In the genomic region with DNA sequence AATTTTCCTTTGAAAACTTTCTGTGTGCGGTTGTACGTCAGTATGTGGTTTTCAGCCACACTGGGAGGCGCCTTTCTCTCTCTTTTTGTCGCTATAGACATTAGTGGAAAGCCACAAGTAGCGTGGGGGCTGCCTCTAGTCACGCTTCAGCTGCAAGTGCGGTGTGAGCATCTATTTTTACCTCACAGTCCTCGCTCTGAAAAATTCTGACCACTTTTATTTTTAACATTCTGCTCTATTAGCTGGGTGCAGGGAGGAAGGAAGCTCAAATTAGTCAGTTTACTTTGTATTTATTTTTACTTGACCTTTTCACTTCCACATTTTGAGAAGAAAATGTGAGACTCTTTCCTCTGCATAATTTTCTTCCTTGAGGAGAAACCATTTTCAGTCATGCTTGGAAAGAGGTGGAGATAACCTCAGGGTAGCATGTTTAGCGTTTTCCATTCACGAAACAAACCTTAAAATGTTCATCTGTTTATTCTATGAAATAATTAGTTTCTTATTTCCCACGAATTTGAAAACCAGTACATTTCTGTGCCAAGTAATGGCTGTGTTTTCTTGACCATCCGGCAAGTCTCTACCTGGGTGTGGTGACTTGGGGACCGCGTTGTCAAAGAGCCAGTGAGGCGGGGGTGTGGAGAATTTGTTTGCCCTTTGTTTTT, we compare ENCODE assay signal across 1 cellular context.
A peak's percentile ranks its signal among the peaks of the same experiment; 100 is the strongest.
TF ChIP-seq lines count a peak whose summit lies in the region.

No MANE protein-coding gene starts in this region.

TF ChIP-seq in GM12878, 131 proteins besides CTCF, POLR2A, EP300 and RAD21 (continued from another document and continues in another):
- TF ChIP-seq, protein P1, sequence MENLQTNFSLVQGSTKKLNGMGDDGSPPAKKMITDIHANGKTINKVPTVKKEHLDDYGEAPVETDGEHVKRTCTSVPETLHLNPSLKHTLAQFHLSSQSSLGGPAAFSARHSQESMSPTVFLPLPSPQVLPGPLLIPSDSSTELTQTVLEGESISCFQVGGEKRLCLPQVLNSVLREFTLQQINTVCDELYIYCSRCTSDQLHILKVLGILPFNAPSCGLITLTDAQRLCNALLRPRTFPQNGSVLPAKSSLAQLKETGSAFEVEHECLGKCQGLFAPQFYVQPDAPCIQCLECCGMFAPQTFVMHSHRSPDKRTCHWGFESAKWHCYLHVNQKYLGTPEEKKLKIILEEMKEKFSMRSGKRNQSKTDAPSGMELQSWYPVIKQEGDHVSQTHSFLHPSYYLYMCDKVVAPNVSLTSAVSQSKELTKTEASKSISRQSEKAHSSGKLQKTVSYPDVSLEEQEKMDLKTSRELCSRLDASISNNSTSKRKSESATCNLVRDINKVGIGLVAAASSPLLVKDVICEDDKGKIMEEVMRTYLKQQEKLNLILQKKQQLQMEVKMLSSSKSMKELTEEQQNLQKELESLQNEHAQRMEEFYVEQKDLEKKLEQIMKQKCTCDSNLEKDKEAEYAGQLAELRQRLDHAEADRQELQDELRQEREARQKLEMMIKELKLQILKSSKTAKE (IDR thresholded peaks at IDR 0.05; ENCODE audit: low read depth, poor library complexity, severe bottlenecking), result peak; percentile 99
- TF ChIP-seq STAT3 (IDR thresholded peaks at IDR 0.05; ENCODE audit: low read depth, low read length), result peak; percentile 98
- TF ChIP-seq KAT2A (conservative IDR thresholded peaks at IDR 0.05; ENCODE audit: control insufficient read depth, low read depth, low read length), result no peak
- peak; percentile 52; the same call in 1 of the 2 replicates for TF ChIP-seq BACH1 (IDR thresholded peaks at IDR 0.05; ENCODE audit: borderline replicate concordance)
- peak; percentile 76; the same call in 1 of the 2 replicates for TF ChIP-seq GATAD2B (conservative IDR thresholded peaks at IDR 0.05; ENCODE audit: low read depth)
- TF ChIP-seq IKZF1 (conservative IDR thresholded peaks at IDR 0.05), result peak; percentile 99
- peak; percentile 99 for TF ChIP-seq MEF2A (IDR thresholded peaks at IDR 0.05; ENCODE audit: insufficient read depth, low read depth, low read length)
- no peak for TF ChIP-seq SIX5 (IDR thresholded peaks at IDR 0.05; ENCODE audit: low read depth, low read length, severe bottlenecking)
- TF ChIP-seq, protein P2, sequence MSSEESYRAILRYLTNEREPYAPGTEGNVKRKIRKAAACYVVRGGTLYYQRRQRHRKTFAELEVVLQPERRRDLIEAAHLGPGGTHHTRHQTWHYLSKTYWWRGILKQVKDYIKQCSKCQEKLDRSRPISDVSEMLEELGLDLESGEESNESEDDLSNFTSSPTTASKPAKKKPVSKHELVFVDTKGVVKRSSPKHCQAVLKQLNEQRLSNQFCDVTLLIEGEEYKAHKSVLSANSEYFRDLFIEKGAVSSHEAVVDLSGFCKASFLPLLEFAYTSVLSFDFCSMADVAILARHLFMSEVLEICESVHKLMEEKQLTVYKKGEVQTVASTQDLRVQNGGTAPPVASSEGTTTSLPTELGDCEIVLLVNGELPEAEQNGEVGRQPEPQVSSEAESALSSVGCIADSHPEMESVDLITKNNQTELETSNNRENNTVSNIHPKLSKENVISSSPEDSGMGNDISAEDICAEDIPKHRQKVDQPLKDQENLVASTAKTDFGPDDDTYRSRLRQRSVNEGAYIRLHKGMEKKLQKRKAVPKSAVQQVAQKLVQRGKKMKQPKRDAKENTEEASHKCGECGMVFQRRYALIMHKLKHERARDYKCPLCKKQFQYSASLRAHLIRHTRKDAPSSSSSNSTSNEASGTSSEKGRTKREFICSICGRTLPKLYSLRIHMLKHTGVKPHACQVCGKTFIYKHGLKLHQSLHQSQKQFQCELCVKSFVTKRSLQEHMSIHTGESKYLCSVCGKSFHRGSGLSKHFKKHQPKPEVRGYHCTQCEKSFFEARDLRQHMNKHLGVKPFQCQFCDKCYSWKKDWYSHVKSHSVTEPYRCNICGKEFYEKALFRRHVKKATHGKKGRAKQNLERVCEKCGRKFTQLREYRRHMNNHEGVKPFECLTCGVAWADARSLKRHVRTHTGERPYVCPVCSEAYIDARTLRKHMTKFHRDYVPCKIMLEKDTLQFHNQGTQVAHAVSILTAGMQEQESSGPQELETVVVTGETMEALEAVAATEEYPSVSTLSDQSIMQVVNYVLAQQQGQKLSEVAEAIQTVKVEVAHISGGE (CRISPR knock-in tag; IDR thresholded peaks at IDR 0.05), result no peak
- TF ChIP-seq, protein P3, sequence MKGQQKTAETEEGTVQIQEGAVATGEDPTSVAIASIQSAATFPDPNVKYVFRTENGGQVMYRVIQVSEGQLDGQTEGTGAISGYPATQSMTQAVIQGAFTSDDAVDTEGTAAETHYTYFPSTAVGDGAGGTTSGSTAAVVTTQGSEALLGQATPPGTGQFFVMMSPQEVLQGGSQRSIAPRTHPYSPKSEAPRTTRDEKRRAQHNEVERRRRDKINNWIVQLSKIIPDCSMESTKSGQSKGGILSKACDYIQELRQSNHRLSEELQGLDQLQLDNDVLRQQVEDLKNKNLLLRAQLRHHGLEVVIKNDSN (IDR thresholded peaks at IDR 0.05; ENCODE audit: borderline replicate concordance, extremely low read length, insufficient read depth, low read depth, low read length), result no peak
- peak in 1 of 2 experiments; percentile 86; a peak in 2 of 3 replicates for TF ChIP-seq EGR1 (IDR thresholded peaks at IDR 0.05; ENCODE audit: borderline replicate concordance in 1 of 2, low read depth in 2 of 2, low read length in 2 of 2)
- peak in 1 of 2 experiments; percentile 95; a peak in 2 of 4 replicates for TF ChIP-seq ETV6 (conservative IDR thresholded peaks at IDR 0.05 in 1 of 2, IDR thresholded peaks at IDR 0.05 in 1 of 2; ENCODE audit: borderline replicate concordance in 1 of 2, low read depth in 1 of 2)
- peak; percentile 91 for TF ChIP-seq ATF7 (IDR thresholded peaks at IDR 0.05; ENCODE audit: low read depth)
- TF ChIP-seq, protein P4, sequence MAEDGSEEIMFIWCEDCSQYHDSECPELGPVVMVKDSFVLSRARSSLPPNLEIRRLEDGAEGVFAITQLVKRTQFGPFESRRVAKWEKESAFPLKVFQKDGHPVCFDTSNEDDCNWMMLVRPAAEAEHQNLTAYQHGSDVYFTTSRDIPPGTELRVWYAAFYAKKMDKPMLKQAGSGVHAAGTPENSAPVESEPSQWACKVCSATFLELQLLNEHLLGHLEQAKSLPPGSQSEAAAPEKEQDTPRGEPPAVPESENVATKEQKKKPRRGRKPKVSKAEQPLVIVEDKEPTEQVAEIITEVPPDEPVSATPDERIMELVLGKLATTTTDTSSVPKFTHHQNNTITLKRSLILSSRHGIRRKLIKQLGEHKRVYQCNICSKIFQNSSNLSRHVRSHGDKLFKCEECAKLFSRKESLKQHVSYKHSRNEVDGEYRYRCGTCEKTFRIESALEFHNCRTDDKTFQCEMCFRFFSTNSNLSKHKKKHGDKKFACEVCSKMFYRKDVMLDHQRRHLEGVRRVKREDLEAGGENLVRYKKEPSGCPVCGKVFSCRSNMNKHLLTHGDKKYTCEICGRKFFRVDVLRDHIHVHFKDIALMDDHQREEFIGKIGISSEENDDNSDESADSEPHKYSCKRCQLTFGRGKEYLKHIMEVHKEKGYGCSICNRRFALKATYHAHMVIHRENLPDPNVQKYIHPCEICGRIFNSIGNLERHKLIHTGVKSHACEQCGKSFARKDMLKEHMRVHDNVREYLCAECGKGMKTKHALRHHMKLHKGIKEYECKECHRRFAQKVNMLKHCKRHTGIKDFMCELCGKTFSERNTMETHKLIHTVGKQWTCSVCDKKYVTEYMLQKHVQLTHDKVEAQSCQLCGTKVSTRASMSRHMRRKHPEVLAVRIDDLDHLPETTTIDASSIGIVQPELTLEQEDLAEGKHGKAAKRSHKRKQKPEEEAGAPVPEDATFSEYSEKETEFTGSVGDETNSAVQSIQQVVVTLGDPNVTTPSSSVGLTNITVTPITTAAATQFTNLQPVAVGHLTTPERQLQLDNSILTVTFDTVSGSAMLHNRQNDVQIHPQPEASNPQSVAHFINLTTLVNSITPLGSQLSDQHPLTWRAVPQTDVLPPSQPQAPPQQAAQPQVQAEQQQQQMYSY (CRISPR knock-in tag; IDR thresholded peaks at IDR 0.05), result no peak
- no peak for TF ChIP-seq HDGF (IDR thresholded peaks at IDR 0.05)
- TF ChIP-seq, protein P5, sequence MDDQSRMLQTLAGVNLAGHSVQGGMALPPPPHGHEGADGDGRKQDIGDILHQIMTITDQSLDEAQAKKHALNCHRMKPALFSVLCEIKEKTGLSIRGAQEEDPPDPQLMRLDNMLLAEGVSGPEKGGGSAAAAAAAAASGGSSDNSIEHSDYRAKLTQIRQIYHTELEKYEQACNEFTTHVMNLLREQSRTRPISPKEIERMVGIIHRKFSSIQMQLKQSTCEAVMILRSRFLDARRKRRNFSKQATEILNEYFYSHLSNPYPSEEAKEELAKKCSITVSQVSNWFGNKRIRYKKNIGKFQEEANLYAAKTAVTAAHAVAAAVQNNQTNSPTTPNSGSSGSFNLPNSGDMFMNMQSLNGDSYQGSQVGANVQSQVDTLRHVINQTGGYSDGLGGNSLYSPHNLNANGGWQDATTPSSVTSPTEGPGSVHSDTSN (IDR thresholded peaks at IDR 0.05; ENCODE audit: insufficient replicate concordance, low read depth, low read length), result no peak
- TF ChIP-seq SREBF1 (IDR thresholded peaks at IDR 0.05; ENCODE audit: low read length), result no peak; the same call in none of the 2 replicates
- TF ChIP-seq CBFB (IDR thresholded peaks at IDR 0.05; ENCODE audit: low read depth), result peak; percentile 99
- TF ChIP-seq YY1 (IDR thresholded peaks at IDR 0.05; ENCODE audit: low read depth, low read length), result 0 out of 2 replicates have a peak, but pooled peaks have one; percentile 36
- peak; percentile 97 for TF ChIP-seq NR2F1 (conservative IDR thresholded peaks at IDR 0.05)
- TF ChIP-seq JUNB (IDR thresholded peaks at IDR 0.05), result peak; percentile 50
- TF ChIP-seq TCF7 (IDR thresholded peaks at IDR 0.05; ENCODE audit: borderline replicate concordance), result peak; percentile 70
- no peak; the same call in none of the 2 replicates for TF ChIP-seq ZNF217 (IDR thresholded peaks at IDR 0.05)
- no peak for TF ChIP-seq FOS (IDR thresholded peaks at IDR 0.05; ENCODE audit: borderline replicate concordance, extremely low read depth, insufficient read length)
- TF ChIP-seq EZH2 (IDR thresholded peaks at IDR 0.05; ENCODE audit: borderline replicate concordance, control insufficient read depth, low read depth, low read length), result peak; percentile 43; the same call in 1 of the 2 replicates
- TF ChIP-seq, protein P6, sequence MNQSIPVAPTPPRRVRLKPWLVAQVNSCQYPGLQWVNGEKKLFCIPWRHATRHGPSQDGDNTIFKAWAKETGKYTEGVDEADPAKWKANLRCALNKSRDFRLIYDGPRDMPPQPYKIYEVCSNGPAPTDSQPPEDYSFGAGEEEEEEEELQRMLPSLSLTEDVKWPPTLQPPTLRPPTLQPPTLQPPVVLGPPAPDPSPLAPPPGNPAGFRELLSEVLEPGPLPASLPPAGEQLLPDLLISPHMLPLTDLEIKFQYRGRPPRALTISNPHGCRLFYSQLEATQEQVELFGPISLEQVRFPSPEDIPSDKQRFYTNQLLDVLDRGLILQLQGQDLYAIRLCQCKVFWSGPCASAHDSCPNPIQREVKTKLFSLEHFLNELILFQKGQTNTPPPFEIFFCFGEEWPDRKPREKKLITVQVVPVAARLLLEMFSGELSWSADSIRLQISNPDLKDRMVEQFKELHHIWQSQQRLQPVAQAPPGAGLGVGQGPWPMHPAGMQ (IDR thresholded peaks at IDR 0.05; ENCODE audit: borderline replicate concordance), result peak; percentile 79; the same call in 1 of the 2 replicates
- peak; percentile 93 for TF ChIP-seq CREM (IDR thresholded peaks at IDR 0.05; ENCODE audit: low read depth)
- TF ChIP-seq, protein P7, sequence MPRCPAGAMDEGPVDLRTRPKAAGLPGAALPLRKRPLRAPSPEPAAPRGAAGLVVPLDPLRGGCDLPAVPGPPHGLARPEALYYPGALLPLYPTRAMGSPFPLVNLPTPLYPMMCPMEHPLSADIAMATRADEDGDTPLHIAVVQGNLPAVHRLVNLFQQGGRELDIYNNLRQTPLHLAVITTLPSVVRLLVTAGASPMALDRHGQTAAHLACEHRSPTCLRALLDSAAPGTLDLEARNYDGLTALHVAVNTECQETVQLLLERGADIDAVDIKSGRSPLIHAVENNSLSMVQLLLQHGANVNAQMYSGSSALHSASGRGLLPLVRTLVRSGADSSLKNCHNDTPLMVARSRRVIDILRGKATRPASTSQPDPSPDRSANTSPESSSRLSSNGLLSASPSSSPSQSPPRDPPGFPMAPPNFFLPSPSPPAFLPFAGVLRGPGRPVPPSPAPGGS (IDR thresholded peaks at IDR 0.05; ENCODE audit: borderline replicate concordance, insufficient read depth, low read depth, low read length, poor library complexity, severe bottlenecking), result peak; percentile 46
- peak; percentile 81 for TF ChIP-seq MXI1 (IDR thresholded peaks at IDR 0.05; ENCODE audit: low read depth, low read length)
- TF ChIP-seq CREB1 (IDR thresholded peaks at IDR 0.05; ENCODE audit: low read depth), result peak; percentile 83
- no peak for TF ChIP-seq STAT1 (conservative IDR thresholded peaks at IDR 0.05)
- TF ChIP-seq CBX5 (IDR thresholded peaks at IDR 0.05; ENCODE audit: low read depth), result peak; percentile 87
- no peak for TF ChIP-seq ZZZ3 (IDR thresholded peaks at IDR 0.05; ENCODE audit: control insufficient read depth, insufficient read length, low read depth)
- TF ChIP-seq ZSCAN29 (IDR thresholded peaks at IDR 0.05), result peak; percentile 89
- TF ChIP-seq PML (IDR thresholded peaks at IDR 0.05; ENCODE audit: low read length), result peak; percentile 87
- TF ChIP-seq ASH2L (IDR thresholded peaks at IDR 0.05; ENCODE audit: borderline replicate concordance, low read depth), result no peak
- peak; percentile 100 for TF ChIP-seq NFIC (IDR thresholded peaks at IDR 0.05; ENCODE audit: low read depth, low read length)
- peak; percentile 88 for TF ChIP-seq SPI1 (IDR thresholded peaks at IDR 0.05; ENCODE audit: borderline replicate concordance, insufficient read depth, low read depth, low read length)
- TF ChIP-seq POLR2AphosphoS5 (IDR thresholded peaks at IDR 0.05; ENCODE audit: low read length), result no peak
- TF ChIP-seq, protein P8, sequence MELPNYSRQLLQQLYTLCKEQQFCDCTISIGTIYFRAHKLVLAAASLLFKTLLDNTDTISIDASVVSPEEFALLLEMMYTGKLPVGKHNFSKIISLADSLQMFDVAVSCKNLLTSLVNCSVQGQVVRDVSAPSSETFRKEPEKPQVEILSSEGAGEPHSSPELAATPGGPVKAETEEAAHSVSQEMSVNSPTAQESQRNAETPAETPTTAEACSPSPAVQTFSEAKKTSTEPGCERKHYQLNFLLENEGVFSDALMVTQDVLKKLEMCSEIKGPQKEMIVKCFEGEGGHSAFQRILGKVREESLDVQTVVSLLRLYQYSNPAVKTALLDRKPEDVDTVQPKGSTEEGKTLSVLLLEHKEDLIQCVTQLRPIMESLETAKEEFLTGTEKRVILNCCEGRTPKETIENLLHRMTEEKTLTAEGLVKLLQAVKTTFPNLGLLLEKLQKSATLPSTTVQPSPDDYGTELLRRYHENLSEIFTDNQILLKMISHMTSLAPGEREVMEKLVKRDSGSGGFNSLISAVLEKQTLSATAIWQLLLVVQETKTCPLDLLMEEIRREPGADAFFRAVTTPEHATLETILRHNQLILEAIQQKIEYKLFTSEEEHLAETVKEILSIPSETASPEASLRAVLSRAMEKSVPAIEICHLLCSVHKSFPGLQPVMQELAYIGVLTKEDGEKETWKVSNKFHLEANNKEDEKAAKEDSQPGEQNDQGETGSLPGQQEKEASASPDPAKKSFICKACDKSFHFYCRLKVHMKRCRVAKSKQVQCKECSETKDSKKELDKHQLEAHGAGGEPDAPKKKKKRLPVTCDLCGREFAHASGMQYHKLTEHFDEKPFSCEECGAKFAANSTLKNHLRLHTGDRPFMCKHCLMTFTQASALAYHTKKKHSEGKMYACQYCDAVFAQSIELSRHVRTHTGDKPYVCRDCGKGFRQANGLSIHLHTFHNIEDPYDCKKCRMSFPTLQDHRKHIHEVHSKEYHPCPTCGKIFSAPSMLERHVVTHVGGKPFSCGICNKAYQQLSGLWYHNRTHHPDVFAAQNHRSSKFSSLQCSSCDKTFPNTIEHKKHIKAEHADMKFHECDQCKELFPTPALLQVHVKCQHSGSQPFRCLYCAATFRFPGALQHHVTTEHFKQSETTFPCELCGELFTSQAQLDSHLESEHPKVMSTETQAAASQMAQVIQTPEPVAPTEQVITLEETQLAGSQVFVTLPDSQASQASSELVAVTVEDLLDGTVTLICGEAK (IDR thresholded peaks at IDR 0.05; ENCODE audit: borderline replicate concordance), result no peak
- TF ChIP-seq ESRRA (IDR thresholded peaks at IDR 0.05; ENCODE audit: low read length), result no peak
